ENCODE assay signal across 2 cellular contexts in genomic region chr11:125992893-125993292, GRCh38.
TF ChIP-seq lines count a peak whose summit lies in the region.

No MANE protein-coding gene starts in this region.

TF ChIP-seq in GM23338, 12 proteins besides CTCF, POLR2A, EP300 and RAD21 (continued from another document):
- TF ChIP-seq REST (IDR thresholded peaks at IDR 0.05; ENCODE audit: unreplicated experiment) = no peak
- no peak for TF ChIP-seq NANOG (IDR thresholded peaks at IDR 0.05; ENCODE audit: borderline replicate concordance)
- no peak for TF ChIP-seq ZNF462 (CRISPR knock-in tag; IDR thresholded peaks at IDR 0.05)
- no peak for TF ChIP-seq ZNF114 (CRISPR knock-in tag; IDR thresholded peaks at IDR 0.05)
- no peak for TF ChIP-seq STAT1 (IDR thresholded peaks at IDR 0.05; ENCODE audit: unreplicated experiment)

TF ChIP-seq in WTC11, 78 proteins besides CTCF, POLR2A, EP300 and RAD21 (continued from another document):
- no peak for TF ChIP-seq ZNF532 (CRISPR knock-in tag; IDR thresholded peaks at IDR 0.05; ENCODE audit: borderline replicate concordance)
- TF ChIP-seq ESRRA (CRISPR knock-in tag; IDR thresholded peaks at IDR 0.05; ENCODE audit: borderline replicate concordance) = no peak
- TF ChIP-seq USF2 (CRISPR knock-in tag; IDR thresholded peaks at IDR 0.05) = no peak
- TF ChIP-seq TCF7 (CRISPR knock-in tag; IDR thresholded peaks at IDR 0.05; ENCODE audit: low read depth) = no peak
- TF ChIP-seq, protein P1, sequence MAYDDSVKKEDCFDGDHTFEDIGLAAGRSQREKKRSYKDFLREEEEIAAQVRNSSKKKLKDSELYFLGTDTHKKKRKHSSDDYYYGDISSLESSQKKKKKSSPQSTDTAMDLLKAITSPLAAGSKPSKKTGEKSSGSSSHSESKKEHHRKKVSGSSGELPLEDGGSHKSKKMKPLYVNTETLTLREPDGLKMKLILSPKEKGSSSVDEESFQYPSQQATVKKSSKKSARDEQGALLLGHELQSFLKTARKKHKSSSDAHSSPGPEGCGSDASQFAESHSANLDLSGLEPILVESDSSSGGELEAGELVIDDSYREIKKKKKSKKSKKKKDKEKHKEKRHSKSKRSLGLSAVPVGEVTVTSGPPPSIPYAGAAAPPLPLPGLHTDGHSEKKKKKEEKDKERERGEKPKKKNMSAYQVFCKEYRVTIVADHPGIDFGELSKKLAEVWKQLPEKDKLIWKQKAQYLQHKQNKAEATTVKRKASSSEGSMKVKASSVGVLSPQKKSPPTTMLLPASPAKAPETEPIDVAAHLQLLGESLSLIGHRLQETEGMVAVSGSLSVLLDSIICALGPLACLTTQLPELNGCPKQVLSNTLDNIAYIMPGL (CRISPR knock-in tag; IDR thresholded peaks at IDR 0.05) = no peak
- no peak for TF ChIP-seq EMX1 (CRISPR knock-in tag; IDR thresholded peaks at IDR 0.05)
- TF ChIP-seq NFE2L1 (CRISPR knock-in tag; IDR thresholded peaks at IDR 0.05) = no peak
- TF ChIP-seq SMAD3 (CRISPR knock-in tag; IDR thresholded peaks at IDR 0.05; ENCODE audit: borderline replicate concordance) = no peak
- TF ChIP-seq, protein P2, sequence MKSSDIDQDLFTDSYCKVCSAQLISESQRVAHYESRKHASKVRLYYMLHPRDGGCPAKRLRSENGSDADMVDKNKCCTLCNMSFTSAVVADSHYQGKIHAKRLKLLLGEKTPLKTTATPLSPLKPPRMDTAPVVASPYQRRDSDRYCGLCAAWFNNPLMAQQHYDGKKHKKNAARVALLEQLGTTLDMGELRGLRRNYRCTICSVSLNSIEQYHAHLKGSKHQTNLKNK (CRISPR knock-in tag; IDR thresholded peaks at IDR 0.05) = no peak
- no peak for TF ChIP-seq ZNF263 (CRISPR knock-in tag; IDR thresholded peaks at IDR 0.05; ENCODE audit: low read depth)
- no peak for TF ChIP-seq NR1H2 (CRISPR knock-in tag; IDR thresholded peaks at IDR 0.05)
- no peak for TF ChIP-seq KAT7 (CRISPR knock-in tag; IDR thresholded peaks at IDR 0.05; ENCODE audit: borderline replicate concordance)
